Comparison of ENCODE assay signal across 27 cellular contexts in the genomic region with DNA sequence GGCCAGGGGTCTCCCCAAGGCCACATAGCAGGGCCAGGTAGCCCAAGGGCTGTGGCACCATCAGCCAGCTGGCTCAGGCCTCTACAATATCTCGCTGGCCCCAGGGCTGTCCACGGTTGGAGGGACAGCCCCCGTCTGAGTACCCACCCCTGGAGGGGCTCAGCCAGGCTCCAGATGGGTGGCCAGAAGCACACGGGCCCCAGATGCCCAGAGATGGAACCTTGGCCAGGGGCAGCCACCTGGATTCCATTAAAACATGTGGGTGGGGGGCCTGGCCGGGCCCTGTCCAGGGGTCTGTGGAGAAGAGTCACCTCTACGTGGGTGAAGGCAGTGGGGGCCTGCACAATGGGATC. TPM values are rescaled to one million over a fixed set of nuclear protein-coding genes. Genes with fewer than 3 reads are reported as not detected.
A peak's percentile ranks its signal among the peaks of the same experiment; 100 is the strongest.
DNase-seq lines count a peak whose midpoint lies in the region; ATAC-seq and TF ChIP-seq lines count a peak whose summit lies in the region.
"Had no signal": no experiment of that assay in that cellular context is flagged by ENCODE, and none has a peak within 500 bp of the region (broad histone marks: within the 10 kb centered on the region; RNA-seq: fewer than 3 reads in every experiment).

No MANE protein-coding gene starts in this region.

- intact Hi-C loops in psoas muscle (cut with DNase I): no loop called here
- intact Hi-C loops in transverse colon (cut with DNase I; ENCODE audit: low total_unique reads): no loop called here

- no peaks in the 10 kb centered on the region for H3K27me3 Mint-ChIP-seq in chondrocyte (ENCODE audit: low read depth)
- H3K27me3 Mint-ChIP-seq: B cell; central memory CD8-positive, alpha-beta T cell; natural killer cell treated with Interleukin-12 subunit alpha and Interleukin-12 subunit beta and Interleukin-15 and Interleukin-18, amount 100 ng/mL, for 72 hours had no signal

- no peak overlapping the region for H3K4me3 ChIP-seq in psoas muscle
- H3K4me3 ChIP-seq in transverse colon: no peak overlapping the region
- H3K4me3 ChIP-seq: GM23338, lung, testis had no signal

- no peaks in the 10 kb centered on the region for H3K9me3 ChIP-seq in psoas muscle
- no peaks in the 10 kb centered on the region for H3K9me3 ChIP-seq in transverse colon
- H3K9me3 ChIP-seq: testis had no signal

- no peak for TF ChIP-seq EP300 in transverse colon (IDR thresholded peaks at IDR 0.05; ENCODE audit: low read depth)

- H3K27ac ChIP-seq in RWPE1: peak overlapping the region; percentile 87
- H3K27ac ChIP-seq in psoas muscle: peak overlapping the region; percentile 80
- H3K27ac ChIP-seq in transverse colon: peak overlapping the region; percentile 75 to 88 (median 82)
- H3K27ac ChIP-seq: parathyroid adenoma, testis, VCaP had no signal

- H3K9me3 Mint-ChIP-seq in chondrocyte (ENCODE audit: low read depth): no peaks in the 10 kb centered on the region
- H3K9me3 Mint-ChIP-seq: central memory CD8-positive, alpha-beta T cell; GM23338; immature natural killer cell; natural killer cell treated with Interleukin-12 subunit alpha and Interleukin-12 subunit beta and Interleukin-15 and Interleukin-18, amount 100 ng/mL, for 72 hours; T-helper 1 cell treated with Interleukin-12 subunit alpha and Interleukin-12 subunit beta and Interleukin-4 antibody, amounts not matched to agents 30 μg/mL and 1 μg/mL, for 36 hours had no signal

- H3K27ac Mint-ChIP-seq in chondrocyte (ENCODE audit: unreplicated experiment): peak overlapping the region; percentile 94
- H3K27ac Mint-ChIP-seq: GM23338; immature natural killer cell; natural killer cell treated with Interleukin-12 subunit alpha and Interleukin-12 subunit beta and Interleukin-15 and Interleukin-18, amount 100 ng/mL, for 72 hours; T-helper 1 cell treated with Interleukin-12 subunit alpha and Interleukin-12 subunit beta and Interleukin-4 antibody, amounts not matched to agents 30 μg/mL and 1 μg/mL, for 36 hours had no signal

- no peak for TF ChIP-seq POLR2A in transverse colon (IDR thresholded peaks at IDR 0.05)
- no peak for TF ChIP-seq POLR2A in erythroblast (IDR thresholded peaks at IDR 0.05; ENCODE audit: low read length)

- H3K36me3 ChIP-seq in psoas muscle (ENCODE audit: insufficient read depth in 1 of 2, low read depth in 1 of 2): no peaks in the 10 kb centered on the region
- no peaks in the 10 kb centered on the region for H3K36me3 ChIP-seq in transverse colon

- peaks cover 20% of the 10 kb centered on the region for H3K36me3 Mint-ChIP-seq in chondrocyte (ENCODE audit: low read depth)
- H3K36me3 Mint-ChIP-seq: immature natural killer cell; natural killer cell treated with Interleukin-12 subunit alpha and Interleukin-12 subunit beta and Interleukin-15 and Interleukin-18, amount 100 ng/mL, for 72 hours had no signal

- 34 to 44% (median 42%) methylated on average over 5 to 6 of the region's 6 CpGs for WGBS in psoas muscle, 3 donors
- 72% methylated on average over 6 of the region's 6 CpGs; no CpG with 5 or more reads in 1 of the 2 donors for whole genome bisulfite sequencing in transverse colon (ENCODE audit: low coverage in 1 of 2), 2 donors

- H3K4me3 Mint-ChIP-seq in chondrocyte (ENCODE audit: unreplicated experiment): no peak overlapping the region
- H3K4me3 Mint-ChIP-seq: B cell; central memory CD8-positive, alpha-beta T cell; GM23338; immature natural killer cell; natural killer cell treated with Interleukin-12 subunit alpha and Interleukin-12 subunit beta and Interleukin-15 and Interleukin-18, amount 100 ng/mL, for 72 hours; T-helper 1 cell treated with Interleukin-12 subunit alpha and Interleukin-12 subunit beta and Interleukin-4 antibody, amounts not matched to agents 30 μg/mL and 1 μg/mL, for 36 hours had no signal

- TF ChIP-seq CTCF in RWPE1 (conservative IDR thresholded peaks at IDR 0.05; ENCODE audit: low read depth): no peak
- TF ChIP-seq CTCF in chondrocyte (IDR thresholded peaks at IDR 0.05): no peak
- TF ChIP-seq CTCF in psoas muscle (IDR thresholded peaks at IDR 0.05): no peak
- no peak for TF ChIP-seq CTCF in transverse colon (IDR thresholded peaks at IDR 0.05)

- H3K4me1 Mint-ChIP-seq in chondrocyte (ENCODE audit: low read depth): peaks cover 85% of the 10 kb centered on the region

- ATAC-seq in psoas muscle: peak in 2 of 4 donors; percentile 40 to 41
- ATAC-seq: GM23338; natural killer cell treated with Interleukin-12 subunit alpha and Interleukin-12 subunit beta and Interleukin-15 and Interleukin-18, amount 100 ng/mL, for 72 hours had no signal

- H3K4me1 ChIP-seq in psoas muscle: peaks cover 28% of the 10 kb centered on the region
- H3K4me1 ChIP-seq in transverse colon: peaks cover 25 to 59% (median 36%) of the 10 kb centered on the region in 4 donors
- H3K4me1 ChIP-seq: parathyroid adenoma had no signal

- CTCF ChIA-PET in RWPE1 (lab: Yijun Ruan, JAX): no interaction called here

- DNase-seq in RWPE1 (ENCODE audit: low spot score): no peak
- DNase-seq in chondrocyte (ENCODE audit: low spot score): no peak
- DNase-seq in psoas muscle: no peak
- no peak for DNase-seq in transverse colon
- no peak for DNase-seq in activated CD4-positive, alpha-beta T cell treated with anti-CD3 and anti-CD28 coated beads, Interleukin-2, amount 50 U/mL, for 1 hour
- DNase-seq in erythroblast (lab: John Stamatoyannopoulos, UW): no peak
- DNase-seq in D341Med (ENCODE audit: low spot score): no peak
- DNase-seq: activated CD4-positive, alpha-beta T cell treated with anti-CD3 and anti-CD28 coated beads, Interleukin-2, amount 50 U/mL, for 4 hours; activated effector memory CD4-positive, alpha-beta T cell treated with anti-CD3 and anti-CD28 coated beads, Interleukin-2, amount 50 U/mL, for 16 hours; Calu3; effector CD4-positive, alpha-beta T cell; EL; immature natural killer cell; Karpas-422; NCI-H1092; NCI-H2107; NCI-H524; SIG-M5; testis had no signal

- POLR2A ChIA-PET in RWPE1 (lab: Yijun Ruan, JAX; ENCODE audit: low non-redundant PET): no interaction called here

- in situ Hi-C loops in transverse colon (cut with MboI; ENCODE audit: low pct_ligation_motif_present in 1 of 4, low pct_unique_long_range_greater_than_20kb in 1 of 4, low sequenced_read_pairs in 3 of 4): no loop called here

- H3K27me3 ChIP-seq in psoas muscle (ENCODE audit: insufficient read depth in 3 of 3, low read length in 2 of 3): no peaks in the 10 kb centered on the region
- no peaks in the 10 kb centered on the region for H3K27me3 ChIP-seq in transverse colon
- H3K27me3 ChIP-seq: testis had no signal

RNA-seq across cellular contexts. Expression of gene CSPG4, which starts 8.4 kb away (rescaled TPM):
- total RNA-seq in chondrocyte (302 to 607 TPM (median 595 TPM) in 3 replicates), psoas muscle (10 to 100 TPM; 15.8 to 49.5 (median 34.0) TPM), transverse colon (10 to 100 TPM; 11.2 to 60.9 (median 31.3) TPM)
- polyA plus RNA-seq in psoas muscle: 10 to 100 TPM in 2 of 3 donors, 1 to 10 TPM in 1; 8.1 to 15.9 (median 10.6) TPM
- total RNA-seq: Calu3; natural killer cell treated with Interleukin-12 subunit alpha and Interleukin-12 subunit beta and Interleukin-15 and Interleukin-18, amount 100 ng/mL, for 72 hours had no signal

RNA-seq across cellular contexts. Expression of gene SNX33, which starts 56.5 kb away (rescaled TPM):
- total RNA-seq in chondrocyte (21.6 to 31.2 TPM (median 30.2 TPM) in 3 replicates), psoas muscle (1 to 10 TPM; 3.5 to 8.0 (median 3.9) TPM), transverse colon (10 to 100 TPM; 26.5 to 52.0 (median 36.5) TPM)
- 1 to 10 TPM; 3.7 to 4.4 (median 3.8) TPM for polyA plus RNA-seq in psoas muscle
